ENCODE assay signal across 13 cellular contexts in genomic region chr5:154308457-154309360, GRCh38.
DNase-seq lines count a peak whose midpoint lies in the region; ATAC-seq and TF ChIP-seq lines count a peak whose summit lies in the region.
"Had no signal": no experiment of that assay in that cellular context is flagged by ENCODE, and none has a peak within 500 bp of the region (broad histone marks: within the 10 kb centered on the region; RNA-seq: fewer than 3 reads in every experiment).

No MANE protein-coding gene starts in this region.

- H3K27ac Mint-ChIP-seq in CD8-positive, alpha-beta memory T cell = peak overlapping the region in 6 of 8 donors; percentile 0 to 89 (median 22)

- in situ Hi-C loops in IMR-90 (cut with MboI; ENCODE audit: low sequenced_read_pairs) (no loop called here), astrocyte of the spinal cord (cut with HindIII; ENCODE audit: low sequenced_read_pairs) (no loop called here)

- H3K4me1 ChIP-seq in CD8-positive, alpha-beta memory T cell (ENCODE audit: insufficient read depth, low read length) = no peaks in the 10 kb centered on the region
- H3K4me1 ChIP-seq in IMR-90 (ENCODE audit: control insufficient read depth, insufficient read depth, low read length) (peaks cover 10% of the 10 kb centered on the region), mesenchymal stem cell (ENCODE audit: control insufficient read depth, insufficient read depth, low read depth, low read length) (peaks cover 10% of the 10 kb centered on the region), testis (no peaks in the 10 kb centered on the region)
- H3K4me1 ChIP-seq: right lobe of liver had no signal

- H2AFZ ChIP-seq in IMR-90 (replicated peaks; ENCODE audit: low read length, poor library complexity) (peak overlapping the region; percentile 73), mesenchymal stem cell (ENCODE audit: low read depth, low read length) (no peak overlapping the region)

- H3K14ac ChIP-seq in IMR-90 (replicated peaks; ENCODE audit: low read depth, low read length) (peak overlapping the region; percentile 78), mesenchymal stem cell (ENCODE audit: low read length in 2 of 2) (no peak overlapping the region)

- POLR2A ChIA-PET in CD8-positive, alpha-beta memory T cell (lab: Charles Lee) = no interaction called here
- POLR2A ChIA-PET in IMR-90 (lab: Charles Lee; ENCODE audit: unreplicated experiment) = no interaction called here

- H3K4me3 Mint-ChIP-seq in CD8-positive, alpha-beta memory T cell = peak overlapping the region in 1 of 7 donors; percentile 39

- TF ChIP-seq RAD21 in IMR-90 (IDR thresholded peaks at IDR 0.05; ENCODE audit: low read length) = no peak

- H3K9ac ChIP-seq in IMR-90 (ENCODE audit: low read depth, low read length) (no peak overlapping the region), mesenchymal stem cell (ENCODE audit: low read length) (peak overlapping the region; percentile 1)

- H3K36me3 Mint-ChIP-seq in CD8-positive, alpha-beta memory T cell = peaks cover 21 to 30% (median 30%) of the 10 kb centered on the region in 3 donors

- peaks cover 0 to 9% (median 5%) of the 10 kb centered on the region in 5 donors for H3K9me3 Mint-ChIP-seq in CD8-positive, alpha-beta memory T cell

- peaks cover 26 to 34% (median 26%) of the 10 kb centered on the region in 3 donors for H3K4me1 Mint-ChIP-seq in CD8-positive, alpha-beta memory T cell

- peak overlapping the region; percentile 61; the same call in 1 of the 2 replicates for H2BK20ac ChIP-seq in IMR-90 (ENCODE audit: low read depth, low read length)

- no peak for TF ChIP-seq POLR2A in IMR-90 (IDR thresholded peaks at IDR 0.05; ENCODE audit: low read depth, low read length)
- TF ChIP-seq POLR2A in testis (IDR thresholded peaks at IDR 0.05) = no peak

- ATAC-seq in IMR-90 (ENCODE audit: low read depth) (peak; percentile 67), GM21367 (IDR thresholded peaks at IDR 0.05; ENCODE audit: unreplicated experiment) (no peak)
- ATAC-seq: right lobe of liver had no signal

- H2AK5ac ChIP-seq in IMR-90 (ENCODE audit: low read depth, low read length) (peak overlapping the region; percentile 65; the same call in 1 of the 2 replicates), mesenchymal stem cell (ENCODE audit: low read length, severe bottlenecking) (peak overlapping the region; percentile 49)

- peak overlapping the region; percentile 50 for H4K91ac ChIP-seq in IMR-90 (ENCODE audit: insufficient read depth, low read depth, low read length)
- H4K91ac ChIP-seq in mesenchymal stem cell (ENCODE audit: low read length) = no peak overlapping the region

- no peak for DNase-seq in CD8-positive, alpha-beta memory T cell
- DNase-seq in IMR-90 (peak; percentile 72), astrocyte of the spinal cord (ENCODE audit: low read depth, low spot score) (peak; percentile 62), mesenchymal stem cell (peak; percentile 59), T-helper 1 cell (no peak), 8988T (no peak), testis (no peak)
- DNase-seq: activated CD4-positive, alpha-beta T cell treated with anti-CD3 and anti-CD28 coated beads for 4 hours; activated naive CD4-positive, alpha-beta T cell treated with anti-CD3 and anti-CD28 coated beads, Interleukin-2, amount 50 U/mL, for 16 hours; DMS79; NCI-H2227 treated with DMSO at 0.1 percent for 48 hours; right lobe of liver had no signal

- H3K27me3 Mint-ChIP-seq in CD8-positive, alpha-beta memory T cell = no peaks in the 10 kb centered on the region

- H3K79me1 ChIP-seq in IMR-90 (ENCODE audit: low read depth in 1 of 2, low read length in 2 of 2) = peaks cover 17 to 37% of the 10 kb centered on the region in 2 experiments
- H3K79me1 ChIP-seq in mesenchymal stem cell (replicated peaks; ENCODE audit: low read length, poor library complexity, severe bottlenecking) = peaks cover 4% of the 10 kb centered on the region

- H2BK15ac ChIP-seq in IMR-90 (ENCODE audit: low read depth, low read length) (peak overlapping the region; percentile 61; the same call in 1 of the 3 replicates), mesenchymal stem cell (ENCODE audit: low read depth, poor library complexity, severe bottlenecking) (no peak overlapping the region)

- H3K4me2 ChIP-seq in IMR-90 (ENCODE audit: low read depth, low read length) = peak overlapping the region; percentile 48; the same call in 1 of the 2 replicates
- H3K4me2 ChIP-seq in mesenchymal stem cell (ENCODE audit: low read length, poor library complexity, severe bottlenecking) = no peak overlapping the region

- no peak overlapping the region for H3K4me3 ChIP-seq in CD8-positive, alpha-beta memory T cell (ENCODE audit: low read length)
- no peak overlapping the region for H3K4me3 ChIP-seq in IMR-90 (ENCODE audit: insufficient read depth, low read depth, low read length)
- H3K4me3 ChIP-seq in astrocyte of the spinal cord (ENCODE audit: low read depth, low read length) = no peak overlapping the region
- H3K4me3 ChIP-seq in mesenchymal stem cell (ENCODE audit: insufficient read depth in 1 of 2, low read depth in 1 of 2, low read length in 2 of 2) = no peak overlapping the region
- no peak overlapping the region for H3K4me3 ChIP-seq in testis
- H3K4me3 ChIP-seq: right lobe of liver had no signal

- TF ChIP-seq CTCF in IMR-90 (conservative IDR thresholded peaks at IDR 0.05; ENCODE audit: low read depth, low read length) (no peak), astrocyte of the spinal cord (IDR thresholded peaks at IDR 0.05; ENCODE audit: low read depth, low read length) (no peak), testis (IDR thresholded peaks at IDR 0.05) (no peak)

- no peaks in the 10 kb centered on the region for H3K27me3 ChIP-seq in CD8-positive, alpha-beta memory T cell (ENCODE audit: insufficient read depth, low read length, poor library complexity, severe bottlenecking)
- H3K27me3 ChIP-seq in IMR-90 (ENCODE audit: control insufficient read depth, insufficient read depth, low read length) (no peaks in the 10 kb centered on the region), mesenchymal stem cell (ENCODE audit: control insufficient read depth in 1 of 2, insufficient read depth in 1 of 2, low read length in 2 of 2) (no peaks in the 10 kb centered on the region), testis (no peaks in the 10 kb centered on the region)
- H3K27me3 ChIP-seq: right lobe of liver had no signal

- peaks cover 7% of the 10 kb centered on the region; the same call in 1 of the 2 replicates for H4K20me1 ChIP-seq in IMR-90 (ENCODE audit: insufficient read depth, low read length)

- H2BK120ac ChIP-seq in IMR-90 (ENCODE audit: low read depth, low read length) (peak overlapping the region; percentile 69), mesenchymal stem cell (ENCODE audit: low read depth, low read length) (no peak overlapping the region)

- H2BK5ac ChIP-seq in IMR-90 (ENCODE audit: low read depth, low read length, poor library complexity, severe bottlenecking) (peak overlapping the region; percentile 75), mesenchymal stem cell (ENCODE audit: low read depth, low read length, poor library complexity, severe bottlenecking) (no peak overlapping the region)

- intact Hi-C loops in IMR-90 (cut with micrococcal nuclease) = no loop called here
- intact Hi-C loops in testis (cut with DNase I; ENCODE audit: low total_unique reads) = no loop called here

- H3K9me1 ChIP-seq in IMR-90 (ENCODE audit: insufficient read depth, low read length) = peaks cover 16% of the 10 kb centered on the region

- H3K23ac ChIP-seq in IMR-90 (ENCODE audit: low read depth, low read length) (peak overlapping the region; percentile 58), mesenchymal stem cell (ENCODE audit: low read length in 2 of 2) (no peak overlapping the region)

- dilution Hi-C loops in IMR-90 (cut with HindIII; ENCODE audit: low sequenced_read_pairs, unreplicated experiment) = no loop called here

- H3K18ac ChIP-seq in IMR-90 (ENCODE audit: low read depth, low read length) = peak overlapping the region; percentile 9; the same call in 1 of the 2 replicates
- peak overlapping the region; percentile 14 to 48 for H3K18ac ChIP-seq in mesenchymal stem cell (ENCODE audit: low read depth in 1 of 2, low read length in 2 of 2)

- H4K8ac ChIP-seq in IMR-90 (ENCODE audit: low read depth in 2 of 2, low read length in 2 of 2) (peak overlapping the region in 1 of 2 experiments; percentile 71; a peak in 2 of 4 replicates), mesenchymal stem cell (ENCODE audit: low read length) (peak overlapping the region; percentile 5)

- no peaks in the 10 kb centered on the region for H3K36me3 ChIP-seq in CD8-positive, alpha-beta memory T cell (ENCODE audit: insufficient read depth, low read length)
- H3K36me3 ChIP-seq in IMR-90 (ENCODE audit: control insufficient read depth, insufficient read depth, low read length) (no peaks in the 10 kb centered on the region), mesenchymal stem cell (ENCODE audit: control insufficient read depth in 1 of 2, insufficient read depth in 2 of 2, low read depth in 1 of 2, low read length in 2 of 2) (no peaks in the 10 kb centered on the region), testis (ENCODE audit: low read depth, missing control alignments) (no peaks in the 10 kb centered on the region)
- H3K36me3 ChIP-seq: right lobe of liver had no signal

- H3K27ac ChIP-seq in CD8-positive, alpha-beta memory T cell (ENCODE audit: low read depth, low read length) = no peak overlapping the region
- peak overlapping the region; percentile 19; the same call in 1 of the 2 replicates for H3K27ac ChIP-seq in IMR-90 (ENCODE audit: insufficient read depth, low read length)
- peak overlapping the region; percentile 89 for H3K27ac ChIP-seq in mesenchymal stem cell (ENCODE audit: low read length, poor library complexity, severe bottlenecking)
- H3K27ac ChIP-seq in testis = no peak overlapping the region
- H3K27ac ChIP-seq: right lobe of liver had no signal

- CTCF ChIA-PET in CD8-positive, alpha-beta memory T cell (lab: Charles Lee) = interaction anchor here (0.9 kb wide), 1 partner anchor 111 kb away, joined by 3 read pairs; no protein-coding TSS in a partner anchor
- CTCF ChIA-PET in IMR-90 (lab: Yijun Ruan, JAX) = interaction anchor here (1.2 to 1.4 kb wide), 2 partner anchors 21 to 32 kb away, joined by 3 to 4 read pairs; no protein-coding TSS in a partner anchor

- H2AK9ac ChIP-seq in IMR-90 (replicated peaks; ENCODE audit: low read depth, low read length, poor library complexity) = peak overlapping the region; percentile 74

- peaks cover under 1% of the 10 kb centered on the region for H3K9me3 ChIP-seq in CD8-positive, alpha-beta memory T cell (ENCODE audit: low read length)
- H3K9me3 ChIP-seq in IMR-90 (ENCODE audit: control insufficient read depth, insufficient read depth, low read length) (0 out of 2 replicates have a peak, but pooled peaks cover 3% of the 10 kb centered on the region), mesenchymal stem cell (ENCODE audit: control insufficient read depth, low read length) (no peaks in the 10 kb centered on the region), testis (no peaks in the 10 kb centered on the region)
- H3K9me3 ChIP-seq: right lobe of liver had no signal

- H3K4ac ChIP-seq in IMR-90 (ENCODE audit: low read depth, low read length) (peak overlapping the region; percentile 76), mesenchymal stem cell (ENCODE audit: low read depth in 1 of 2, low read length in 2 of 2) (no peak overlapping the region)

- 70% methylated on average over 2 of the region's 6 CpGs; no CpG with 5 or more reads in 1 of the 2 experiments for WGBS in IMR-90 (ENCODE audit: extremely low coverage in 2 of 2, insufficient read length in 1 of 2), 2 experiments
- 81% methylated on average over 6 of the region's 6 CpGs for WGBS in mesenchymal stem cell
- WGBS in testis, 2 donors = 82 to 93% methylated on average over 6 of the region's 6 CpGs

- H3K56ac ChIP-seq in IMR-90 (ENCODE audit: extremely low read depth, insufficient read depth, low read length) = no peak overlapping the region

- no TSS peak for BruUV-seq in IMR-90 (replicated peaks; lab: Mats Ljungman, UMichigan)

- H2BK12ac ChIP-seq in mesenchymal stem cell (ENCODE audit: low read length in 2 of 2) = peak overlapping the region in 1 of 2 experiments; percentile 28

- no peak overlapping the region; the same call in 1 of the 2 replicates for H4K5ac ChIP-seq in IMR-90 (ENCODE audit: low read depth, low read length)

Comparison
In these comparisons a context has a peak if more than half of its experiments do, and no peak if none do; other contexts are left out.
1. DNase-seq: peak in IMR-90 (single experiment), astrocyte of the spinal cord (single experiment) and mesenchymal stem cell (single experiment); none in CD8-positive, alpha-beta memory T cell (0 of 5), T-helper 1 cell (0 of 5), 8988T (single experiment) and testis (single experiment).
2. H3K27ac ChIP-seq: peak in IMR-90 (single experiment) and mesenchymal stem cell (single experiment); none in CD8-positive, alpha-beta memory T cell (single experiment) and testis (0 of 2).